21 cellular contexts compared by ENCODE assay signal in genomic region chr7:66518151-66518691, GRCh38.
DNase-seq lines count a peak whose midpoint lies in the region; ATAC-seq, FAIRE-seq and TF ChIP-seq lines count a peak whose summit lies in the region.
"Had no signal": no experiment of that assay in that cellular context is flagged by ENCODE, and none has a peak within 500 bp of the region (broad histone marks: within the 10 kb centered on the region; RNA-seq: fewer than 3 reads in every experiment).

No MANE protein-coding gene starts in this region.

- no peak overlapping the region for H3K4me3 ChIP-seq in right cardiac atrium (ENCODE audit: low read length)
- no peak overlapping the region for H3K4me3 ChIP-seq in right atrium auricular region
- H3K4me3 ChIP-seq in HepG2 (replicated peaks in 1 of 3; ENCODE audit: insufficient read depth in 1 of 3, low read depth in 2 of 3, low read length in 3 of 3) = peak overlapping the region; percentile 28 to 60 (median 44); a peak in 5 of 6 replicates
- no peak overlapping the region for H3K4me3 ChIP-seq in sigmoid colon
- no peak overlapping the region for H3K4me3 ChIP-seq in brain microvascular endothelial cell (ENCODE audit: low read depth, low read length)
- H3K4me3 ChIP-seq: BLaER1 had no signal

- no peak for FAIRE-seq in HepG2 (lab: Jason Lieb, UNC)
- FAIRE-seq: GM12891 had no signal

- TF ChIP-seq RAD21 in HepG2 (CRISPR knock-in tag; IDR thresholded peaks at IDR 0.05) = no peak

- TF ChIP-seq POLR2A in HepG2 (IDR thresholded peaks at IDR 0.05; ENCODE audit: insufficient read depth in 1 of 2, low read depth in 2 of 2, low read length in 2 of 2) (no peak), sigmoid colon (IDR thresholded peaks at IDR 0.05) (no peak)

- H2AFZ ChIP-seq in HepG2 (ENCODE audit: low read length) = no peak overlapping the region

- H3K27me3 ChIP-seq in right cardiac atrium (ENCODE audit: control insufficient read depth, insufficient read depth) = no peaks in the 10 kb centered on the region
- H3K27me3 ChIP-seq in right atrium auricular region = no peaks in the 10 kb centered on the region
- no peaks in the 10 kb centered on the region for H3K27me3 ChIP-seq in HepG2 (ENCODE audit: control insufficient read depth in 1 of 2, insufficient read depth in 2 of 2, low read length in 2 of 2)
- H3K27me3 ChIP-seq in sigmoid colon = no peaks in the 10 kb centered on the region
- no peaks in the 10 kb centered on the region for H3K27me3 ChIP-seq in brain microvascular endothelial cell (replicated peaks)
- H3K27me3 ChIP-seq in foreskin keratinocyte = no peaks in the 10 kb centered on the region
- H3K27me3 ChIP-seq: BLaER1 had no signal

- TF ChIP-seq EP300 in HepG2 (IDR thresholded peaks at IDR 0.05; ENCODE audit: low read depth in 2 of 2, low read length in 2 of 2) (no peak), HepG2 (CRISPR knock-in tag; IDR thresholded peaks at IDR 0.05; ENCODE audit: borderline replicate concordance) (no peak), sigmoid colon (IDR thresholded peaks at IDR 0.05) (no peak)

- ATAC-seq in right cardiac atrium (peak; percentile 10 to 14), HepG2 (peak; percentile 71), foreskin keratinocyte (no peak)
- ATAC-seq: HCT116 had no signal

- BruUV-seq in HepG2 (replicated peaks; lab: Mats Ljungman, UMichigan) = no TSS peak

- H3K36me3 ChIP-seq in right atrium auricular region = no peaks in the 10 kb centered on the region
- no peaks in the 10 kb centered on the region for H3K36me3 ChIP-seq in HepG2 (replicated peaks in 1 of 2; ENCODE audit: control insufficient read depth in 1 of 2, insufficient read depth in 2 of 2, low read length in 2 of 2)
- H3K36me3 ChIP-seq in sigmoid colon = no peaks in the 10 kb centered on the region
- H3K36me3 ChIP-seq in brain microvascular endothelial cell (replicated peaks) = no peaks in the 10 kb centered on the region
- H3K36me3 ChIP-seq: BLaER1 had no signal

- CTCF ChIA-PET in HepG2 (lab: Yijun Ruan, JAX; ENCODE audit: low intra/inter-chr PET ratio, low total read pairs) = no interaction called here

- DNase-seq in right cardiac atrium = peak in 1 of 3 donors; percentile 52
- no peak for DNase-seq in right atrium auricular region (ENCODE audit: low spot score)
- DNase-seq in HepG2 (ENCODE audit: low spot score) = no peak
- peak; percentile 67 for DNase-seq in sigmoid colon
- DNase-seq in stimulated activated CD4-positive, alpha-beta T cell treated with anti-CD3 and anti-CD28 coated beads, Interleukin-15, amount 100 ng/mL, for 24 hours = no peak
- no peak for DNase-seq in brain microvascular endothelial cell
- no peak for DNase-seq in foreskin keratinocyte
- DNase-seq: CD4-positive, alpha-beta T cell; COR-L47; GDM1; NCI-H1092; NCI-H1417 treated with DMSO at 0.1 percent for 48 hours; NCI-H1694 treated with DMSO at 0.1 percent for 48 hours; NCI-H2081; NCI-H2227 treated with DMSO at 0.1 percent for 48 hours; NCI-H69; SHP77 treated with DMSO at 0.1 percent for 48 hours had no signal

- peak overlapping the region; percentile 90 for H3K4me2 ChIP-seq in HepG2 (ENCODE audit: low read depth, low read length)
- H3K4me2 ChIP-seq: BLaER1 had no signal

- intact Hi-C loops in right cardiac atrium (cut with DNase I) = no loop called here
- intact Hi-C loops in HepG2 (cut with micrococcal nuclease; ENCODE audit: unreplicated experiment) = no loop called here
- intact Hi-C loops in sigmoid colon (cut with DNase I) = no loop called here

- in situ Hi-C loops in HepG2 (cut with HindIII; ENCODE audit: extremely low pct_ligation_motif_present, low pct_unique_long_range_greater_than_20kb) = no loop called here
- in situ Hi-C loops in brain microvascular endothelial cell (cut with HindIII; ENCODE audit: low pct_ligation_motif_present, low sequenced_read_pairs) = no loop called here

- POLR2A ChIA-PET in HepG2 (lab: Yijun Ruan, JAX) = interaction anchor here (0.6 to 4.2 kb wide), 4 partner anchors 18 to 493 kb away, joined by 3 to 28 read pairs (median 3); partner anchors contain the start of gene TPST1

- no peak for TF ChIP-seq CTCF in right atrium auricular region (IDR thresholded peaks at IDR 0.05)
- no peak for TF ChIP-seq CTCF in HepG2 (CRISPR knock-in tag; IDR thresholded peaks at IDR 0.05)
- TF ChIP-seq CTCF in sigmoid colon (IDR thresholded peaks at IDR 0.05) = no peak
- TF ChIP-seq CTCF in brain microvascular endothelial cell (IDR thresholded peaks at IDR 0.05; ENCODE audit: low read depth, low read length, missing control alignments) = no peak
- no peak for TF ChIP-seq CTCF in foreskin keratinocyte (conservative IDR thresholded peaks at IDR 0.05)

- H3K9me3 ChIP-seq in right cardiac atrium (ENCODE audit: control insufficient read depth, low read length) (no peaks in the 10 kb centered on the region), right atrium auricular region (no peaks in the 10 kb centered on the region), HepG2 (ENCODE audit: low read length) (no peaks in the 10 kb centered on the region), sigmoid colon (no peaks in the 10 kb centered on the region)
- H3K9me3 ChIP-seq: BLaER1 had no signal

- peak overlapping the region; percentile 43; the same call in 1 of the 2 replicates for H3K9ac ChIP-seq in HepG2 (ENCODE audit: insufficient read depth, low read depth, low read length)
- H3K9ac ChIP-seq: BLaER1 had no signal

- H3K4me1 ChIP-seq in right cardiac atrium (ENCODE audit: control insufficient read depth, insufficient read depth, low read length) = no peaks in the 10 kb centered on the region
- no peaks in the 10 kb centered on the region for H3K4me1 ChIP-seq in right atrium auricular region
- H3K4me1 ChIP-seq in HepG2 (ENCODE audit: insufficient read depth, low read length) = peaks cover 52% of the 10 kb centered on the region
- H3K4me1 ChIP-seq in sigmoid colon = no peaks in the 10 kb centered on the region
- H3K4me1 ChIP-seq in foreskin keratinocyte = no peaks in the 10 kb centered on the region

- no peaks in the 10 kb centered on the region for H4K20me1 ChIP-seq in HepG2 (ENCODE audit: insufficient read depth, low read length)
- H4K20me1 ChIP-seq: BLaER1 had no signal

- H3K79me2 ChIP-seq in HepG2 (ENCODE audit: insufficient read depth, low read length) = no peaks in the 10 kb centered on the region

- 72% methylated on average over 14 of the region's 14 CpGs for WGBS in right cardiac atrium
- WGBS in HepG2 (ENCODE audit: low lambda C conversion rate) = 17% methylated on average over 6 of the region's 14 CpGs
- 71 to 85% methylated on average over 14 of the region's 14 CpGs for WGBS in sigmoid colon, 2 donors

- H3K27ac ChIP-seq in right cardiac atrium (ENCODE audit: low read length) = no peak overlapping the region
- H3K27ac ChIP-seq in right atrium auricular region = no peak overlapping the region
- H3K27ac ChIP-seq in HepG2 (ENCODE audit: extremely low read length, insufficient read depth, low read length) = no peak overlapping the region
- no peak overlapping the region for H3K27ac ChIP-seq in sigmoid colon
- no peak overlapping the region for H3K27ac ChIP-seq in brain microvascular endothelial cell
- no peak overlapping the region for H3K27ac ChIP-seq in foreskin keratinocyte
- H3K27ac ChIP-seq: BLaER1, RWPE1 had no signal

TF ChIP-seq in HepG2, 621 proteins besides CTCF, POLR2A, EP300 and RAD21 (continues in another document):
- no peak for TF ChIP-seq KLF12 (CRISPR knock-in tag; IDR thresholded peaks at IDR 0.05; ENCODE audit: borderline replicate concordance)
- TF ChIP-seq SPEN (CRISPR knock-in tag; IDR thresholded peaks at IDR 0.05; ENCODE audit: low read depth) = no peak
- no peak for TF ChIP-seq BRCA1 (CRISPR knock-in tag; IDR thresholded peaks at IDR 0.05)
- no peak for TF ChIP-seq ZNF776 (CRISPR knock-in tag; IDR thresholded peaks at IDR 0.05)
- no peak for TF ChIP-seq TOE1 (CRISPR knock-in tag; IDR thresholded peaks at IDR 0.05)
- TF ChIP-seq CREBL2 (CRISPR knock-in tag; IDR thresholded peaks at IDR 0.05; ENCODE audit: borderline replicate concordance) = no peak
- TF ChIP-seq ATF2 (CRISPR knock-in tag; IDR thresholded peaks at IDR 0.05) = no peak
- TF ChIP-seq ZNF501 (CRISPR knock-in tag; IDR thresholded peaks at IDR 0.05) = peak; percentile 55; the same call in 1 of the 2 replicates
- no peak for TF ChIP-seq ZNF484 (CRISPR knock-in tag; IDR thresholded peaks at IDR 0.05; ENCODE audit: borderline replicate concordance, low read depth)
- no peak for TF ChIP-seq ZSCAN21 (CRISPR knock-in tag; IDR thresholded peaks at IDR 0.05; ENCODE audit: borderline replicate concordance)
- no peak for TF ChIP-seq ZNF567 (CRISPR knock-in tag; IDR thresholded peaks at IDR 0.05; ENCODE audit: borderline replicate concordance)
- TF ChIP-seq NFE2L1 (CRISPR knock-in tag; IDR thresholded peaks at IDR 0.05; ENCODE audit: borderline replicate concordance) = no peak
- TF ChIP-seq ZNF138 (CRISPR knock-in tag; IDR thresholded peaks at IDR 0.05; ENCODE audit: low read depth) = no peak
- TF ChIP-seq ZSCAN9 (CRISPR knock-in tag; IDR thresholded peaks at IDR 0.05; ENCODE audit: borderline replicate concordance) = no peak
- peak; percentile 59; the same call in 1 of the 2 replicates for TF ChIP-seq ZNF768 (CRISPR knock-in tag; IDR thresholded peaks at IDR 0.05)
- TF ChIP-seq NR3C1 (CRISPR knock-in tag; IDR thresholded peaks at IDR 0.05) = no peak

Comparison
In these comparisons a context has a peak if more than half of its experiments do, and no peak if none do; other contexts are left out.
1. H3K4me3 ChIP-seq: peak in HepG2 (3 of 3); none in right cardiac atrium (single experiment), right atrium auricular region (0 of 2), sigmoid colon (0 of 4) and brain microvascular endothelial cell (single experiment).